9 cellular contexts compared by ENCODE assay signal in genomic region chr7:148242271-148242801, GRCh38.
DNase-seq lines count a peak whose midpoint lies in the region; ATAC-seq, FAIRE-seq and TF ChIP-seq lines count a peak whose summit lies in the region.
"Had no signal": no experiment of that assay in that cellular context is flagged by ENCODE, and none has a peak within 500 bp of the region (broad histone marks: within the 10 kb centered on the region; RNA-seq: fewer than 3 reads in every experiment).

No MANE protein-coding gene starts in this region.

- no peak overlapping the region for H3K4me3 Mint-ChIP-seq in activated CD4-positive, alpha-beta T cell treated with anti-CD3 and anti-CD28 coated beads for 36 hours
- H3K4me3 Mint-ChIP-seq in mesothelial cell of epicardium, result peak overlapping the region; percentile 13
- H3K4me3 Mint-ChIP-seq in T-helper 17 cell, result no peak overlapping the region

- dilution Hi-C loops in endothelial cell of umbilical vein (cut with MboI; ENCODE audit: extremely low pct_ligation_motif_present, low sequenced_read_pairs), result no loop called here

- H3K36me3 ChIP-seq in endothelial cell of umbilical vein (ENCODE audit: control insufficient read depth in 2 of 2, extremely low read depth in 1 of 2, insufficient read depth in 2 of 2, low read length in 2 of 2), result no peaks in the 10 kb centered on the region

- TF ChIP-seq POLR2A in endothelial cell of umbilical vein (IDR thresholded peaks at IDR 0.05; ENCODE audit: low read depth, low read length), result no peak

- peaks cover 30% of the 10 kb centered on the region for H3K27me3 Mint-ChIP-seq in activated CD4-positive, alpha-beta T cell treated with anti-CD3 and anti-CD28 coated beads for 36 hours
- H3K27me3 Mint-ChIP-seq in mesothelial cell of epicardium (ENCODE audit: low read depth) (peaks cover 8% of the 10 kb centered on the region), T-helper 17 cell (peaks cover 52% of the 10 kb centered on the region)

- H3K4me1 Mint-ChIP-seq in activated CD4-positive, alpha-beta T cell treated with anti-CD3 and anti-CD28 coated beads for 36 hours, result no peaks in the 10 kb centered on the region
- H3K4me1 Mint-ChIP-seq in mesothelial cell of epicardium (peaks cover 26% of the 10 kb centered on the region), T-helper 17 cell (no peaks in the 10 kb centered on the region)

- H3K4me2 ChIP-seq in endothelial cell of umbilical vein (ENCODE audit: insufficient read depth, low read length), result no peak overlapping the region

- no peaks in the 10 kb centered on the region for H3K36me3 Mint-ChIP-seq in activated CD4-positive, alpha-beta T cell treated with anti-CD3 and anti-CD28 coated beads for 36 hours (ENCODE audit: low read depth)
- H3K36me3 Mint-ChIP-seq in mesothelial cell of epicardium (no peaks in the 10 kb centered on the region), T-helper 17 cell (ENCODE audit: low read depth) (peaks cover 2% of the 10 kb centered on the region)

- H3K4me1 ChIP-seq in endothelial cell of umbilical vein (ENCODE audit: control insufficient read depth, extremely low read depth, insufficient read depth, low read length), result no peaks in the 10 kb centered on the region

- CTCF ChIA-PET in activated CD4-positive, alpha-beta T cell treated with anti-CD3 and anti-CD28 coated beads for 36 hours (lab: Charles Lee), result interaction anchor here (0.8 to 2.3 kb wide), 9 partner anchors 9 to 148 kb away, joined by 3 to 13 read pairs (median 4); no protein-coding TSS in a partner anchor
- CTCF ChIA-PET in endothelial cell of umbilical vein (lab: Charles Lee), result no interaction called here

- H3K27ac ChIP-seq in endothelial cell of umbilical vein (ENCODE audit: insufficient read depth, low read depth, low read length), result no peak overlapping the region

- no peak for ATAC-seq in activated CD4-positive, alpha-beta T cell treated with anti-CD3 and anti-CD28 coated beads for 36 hours
- no peak for ATAC-seq in T-helper 17 cell

- DNase-seq in activated CD4-positive, alpha-beta T cell treated with anti-CD3 and anti-CD28 coated beads for 36 hours, result peak; percentile 8
- no peak for DNase-seq in activated CD4-positive, alpha-beta T cell treated with anti-CD3 and anti-CD28 coated beads, Interleukin-2, amount 50 U/mL, for 1 hour
- DNase-seq in H4 (ENCODE audit: low spot score) (peak; percentile 71), OCI-M2 (lab: John Stamatoyannopoulos, UW; ENCODE audit: unreplicated experiment) (peak; percentile 46), endothelial cell of umbilical vein (ENCODE audit: low read depth, low spot score) (no peak), mesothelial cell of epicardium (ENCODE audit: low spot score in 2 of 2, unreplicated experiment in 2 of 2) (no peak), T-helper 17 cell (no peak)

- no TSS peak for BruUV-seq in endothelial cell of umbilical vein (replicated peaks; lab: Mats Ljungman, UMichigan)

- POLR2A ChIA-PET in activated CD4-positive, alpha-beta T cell treated with anti-CD3 and anti-CD28 coated beads for 36 hours (lab: Charles Lee), result interaction anchor here (0.6 kb wide), 1 partner anchor 505 kb away, joined by 4 read pairs; no protein-coding TSS in a partner anchor
- POLR2A ChIA-PET in endothelial cell of umbilical vein (lab: Charles Lee), result no interaction called here

- no peak for TF ChIP-seq EP300 in Ishikawa (IDR thresholded peaks at IDR 0.05; ENCODE audit: borderline replicate concordance)

- H3K9me1 ChIP-seq in endothelial cell of umbilical vein (replicated peaks; ENCODE audit: control insufficient read depth, extremely low read depth, insufficient read depth, low read length), result no peaks in the 10 kb centered on the region

- H2AFZ ChIP-seq in endothelial cell of umbilical vein (ENCODE audit: low read depth, low read length), result no peak overlapping the region

- H3K4me3 ChIP-seq in endothelial cell of umbilical vein (replicated peaks in 1 of 3; ENCODE audit: insufficient read depth in 1 of 3, low read depth in 1 of 3, low read length in 3 of 3), result no peak overlapping the region

- H4K20me1 ChIP-seq in endothelial cell of umbilical vein (replicated peaks; ENCODE audit: control insufficient read depth, extremely low read depth, insufficient read depth, low read length), result no peaks in the 10 kb centered on the region

- no peaks in the 10 kb centered on the region for H3K79me2 ChIP-seq in endothelial cell of umbilical vein (ENCODE audit: control insufficient read depth, insufficient read depth, low read length)

- no peaks in the 10 kb centered on the region for H3K9me3 ChIP-seq in endothelial cell of umbilical vein (replicated peaks; ENCODE audit: control insufficient read depth, insufficient read depth, low read length)
- no peaks in the 10 kb centered on the region for H3K9me3 ChIP-seq in T-helper 17 cell (ENCODE audit: control insufficient read depth, low read length, poor library complexity, severe bottlenecking)

- TF ChIP-seq RAD21 in Ishikawa (IDR thresholded peaks at IDR 0.05; ENCODE audit: low read depth), result peak; percentile 80

- no peak for FAIRE-seq in endothelial cell of umbilical vein (lab: Jason Lieb, UNC)
- FAIRE-seq: colon had no signal

- no peak overlapping the region for H3K9ac ChIP-seq in endothelial cell of umbilical vein (replicated peaks; ENCODE audit: extremely low read depth, insufficient read depth, low read length)

- no peaks in the 10 kb centered on the region for H3K9me3 Mint-ChIP-seq in activated CD4-positive, alpha-beta T cell treated with anti-CD3 and anti-CD28 coated beads for 36 hours (ENCODE audit: low read depth)
- no peaks in the 10 kb centered on the region for H3K9me3 Mint-ChIP-seq in mesothelial cell of epicardium

- no peak overlapping the region for H3K27ac Mint-ChIP-seq in activated CD4-positive, alpha-beta T cell treated with anti-CD3 and anti-CD28 coated beads for 36 hours
- H3K27ac Mint-ChIP-seq in mesothelial cell of epicardium, result no peak overlapping the region
- H3K27ac Mint-ChIP-seq in T-helper 17 cell, result no peak overlapping the region

- intact Hi-C loops in activated CD4-positive, alpha-beta T cell treated with anti-CD3 and anti-CD28 coated beads for 36 hours (cut with DNase I, micrococcal nuclease), result no loop called here
- intact Hi-C loops in endothelial cell of umbilical vein (cut with micrococcal nuclease), result no loop called here

- peak; percentile 42 to 58 for TF ChIP-seq CTCF in endothelial cell of umbilical vein (IDR thresholded peaks at IDR 0.05; ENCODE audit: extremely low read depth in 1 of 2, insufficient read depth in 1 of 2, low read depth in 1 of 2, low read length in 2 of 2)
- peak; percentile 79 for TF ChIP-seq CTCF in mesothelial cell of epicardium (IDR thresholded peaks at IDR 0.05; ENCODE audit: unreplicated experiment)

- no peaks in the 10 kb centered on the region for H3K27me3 ChIP-seq in endothelial cell of umbilical vein (ENCODE audit: control insufficient read depth in 2 of 2, insufficient read depth in 2 of 2, low read length in 2 of 2)

TF ChIP-seq in Ishikawa, 13 proteins besides CTCF, POLR2A, EP300 and RAD21 (continues in another document):
- TF ChIP-seq CREB1 (IDR thresholded peaks at IDR 0.05; ENCODE audit: low read depth) (no peak), CEBPB (IDR thresholded peaks at IDR 0.05) (peak; percentile 32; the same call in 1 of the 2 replicates), USF1 (IDR thresholded peaks at IDR 0.05) (no peak), MAX (IDR thresholded peaks at IDR 0.05) (no peak)

TF ChIP-seq in endothelial cell of umbilical vein, 7 proteins besides CTCF, POLR2A, EP300 and RAD21:
- no peak for TF ChIP-seq FOS (IDR thresholded peaks at IDR 0.05; ENCODE audit: borderline replicate concordance, insufficient read depth, low read length)
- no peak for TF ChIP-seq EZH2 (IDR thresholded peaks at IDR 0.05; ENCODE audit: borderline replicate concordance, low read depth, low read length, severe bottlenecking)
- TF ChIP-seq GATA2 (IDR thresholded peaks at IDR 0.05; ENCODE audit: insufficient read depth, insufficient read length, low read depth, low read length), result no peak
- no peak for TF ChIP-seq POLR2AphosphoS5 (IDR thresholded peaks at IDR 0.05; ENCODE audit: insufficient read depth, low read depth, low read length)
- TF ChIP-seq MAX (IDR thresholded peaks at IDR 0.05; ENCODE audit: insufficient read depth, insufficient read length), result no peak
- no peak for TF ChIP-seq MYC (IDR thresholded peaks at IDR 0.05; ENCODE audit: low read depth, low read length)
- no peak for TF ChIP-seq JUN (IDR thresholded peaks at IDR 0.05; ENCODE audit: borderline replicate concordance, insufficient read depth, insufficient read length, low read depth)

Comparison
In these comparisons a context has a peak if more than half of its experiments do, and no peak if none do; other contexts are left out.
1. DNase-seq: peak in activated CD4-positive, alpha-beta T cell treated with anti-CD3 and anti-CD28 coated beads for 36 hours (single experiment), H4 (single experiment) and OCI-M2 (single experiment); none in activated CD4-positive, alpha-beta T cell treated with anti-CD3 and anti-CD28 coated beads, Interleukin-2, amount 50 U/mL, for 1 hour (single experiment), endothelial cell of umbilical vein (single experiment), mesothelial cell of epicardium (0 of 2) and T-helper 17 cell (0 of 3).